In genomic region chr14:68977137-68977740, GRCh38 we compare ENCODE assay signal across 8 cellular contexts. TPM values are rescaled to one million over a fixed set of nuclear protein-coding genes. Genes with fewer than 3 reads are reported as not detected.
A peak's percentile ranks its signal among the peaks of the same experiment; 100 is the strongest.
DNase-seq lines count a peak whose midpoint lies in the region; ATAC-seq lines count a peak whose summit lies in the region.

No MANE protein-coding gene starts in this region.

- DNase-seq in HT-29 (ENCODE audit: low spot score) (peak; percentile 4), left ventricle myocardium superior (no peak), NOMO-1 (lab: John Stamatoyannopoulos, UW; ENCODE audit: unreplicated experiment in 2 of 2) (no peak)
- DNase-seq in activated CD4-positive, alpha-beta memory T cell treated with anti-CD3 and anti-CD28 coated beads for 36 hours, result peak; percentile 47

- peak overlapping the region; percentile 80 for H3K4me3 Mint-ChIP-seq in activated CD4-positive, alpha-beta memory T cell treated with anti-CD3 and anti-CD28 coated beads for 36 hours

- H3K9ac ChIP-seq in skeletal muscle tissue (ENCODE audit: low read depth in 1 of 3, low read length in 3 of 3), result peak overlapping the region; percentile 14 to 87 (median 64)

- peaks cover 4% of the 10 kb centered on the region for H3K27me3 Mint-ChIP-seq in activated CD4-positive, alpha-beta memory T cell treated with anti-CD3 and anti-CD28 coated beads for 36 hours

- H3K36me3 Mint-ChIP-seq in activated CD4-positive, alpha-beta memory T cell treated with anti-CD3 and anti-CD28 coated beads for 36 hours, result peaks cover 25% of the 10 kb centered on the region

- H3K9me3 ChIP-seq in skeletal muscle tissue (ENCODE audit: control insufficient read depth in 3 of 3, low read length in 3 of 3), result no peaks in the 10 kb centered on the region

- no peaks in the 10 kb centered on the region for H3K27me3 ChIP-seq in skeletal muscle tissue (ENCODE audit: control insufficient read depth in 3 of 3, insufficient read depth in 3 of 3, low read length in 3 of 3)

- intact Hi-C loops in activated CD4-positive, alpha-beta memory T cell treated with anti-CD3 and anti-CD28 coated beads for 36 hours (cut with micrococcal nuclease), result loop anchor here (5.0 kb wide), 1 partner anchor 125 kb away; no protein-coding TSS in a partner anchor
- intact Hi-C loops in left ventricle myocardium superior (cut with micrococcal nuclease), result no loop called here

- H3K4me3 ChIP-seq in skeletal muscle tissue (ENCODE audit: low read length in 3 of 3), result peak overlapping the region; percentile 32 to 87 (median 85)

- peaks cover 0 to 4% (median 0%) of the 10 kb centered on the region in 3 donors for H3K36me3 ChIP-seq in skeletal muscle tissue (ENCODE audit: control insufficient read depth in 3 of 3, insufficient read depth in 3 of 3, low read length in 3 of 3)

- H3K4me1 ChIP-seq in skeletal muscle tissue (ENCODE audit: control insufficient read depth in 3 of 3, insufficient read depth in 3 of 3, low read length in 3 of 3), result peaks cover 21 to 27% (median 27%) of the 10 kb centered on the region in 3 donors

- peaks cover 29% of the 10 kb centered on the region for H3K4me1 Mint-ChIP-seq in activated CD4-positive, alpha-beta memory T cell treated with anti-CD3 and anti-CD28 coated beads for 36 hours (ENCODE audit: low read depth)

- H3K9me3 Mint-ChIP-seq in activated CD4-positive, alpha-beta memory T cell treated with anti-CD3 and anti-CD28 coated beads for 36 hours, result peaks cover 21% of the 10 kb centered on the region

- peak overlapping the region; percentile 53 for H3K27ac Mint-ChIP-seq in activated CD4-positive, alpha-beta memory T cell treated with anti-CD3 and anti-CD28 coated beads for 36 hours

- CTCF ChIA-PET in activated CD4-positive, alpha-beta memory T cell treated with anti-CD3 and anti-CD28 coated beads for 36 hours (lab: Charles Lee), result interaction anchor here (0.7 to 1.0 kb wide), 3 partner anchors 9 to 67 kb away, joined by 3 to 4 read pairs (median 3); no protein-coding TSS in a partner anchor

- ATAC-seq in left ventricle myocardium superior, result peak; percentile 0
- no peak for ATAC-seq in HG02763 (IDR thresholded peaks at IDR 0.05; ENCODE audit: unreplicated experiment)
- ATAC-seq in GM21390 (IDR thresholded peaks at IDR 0.05; ENCODE audit: unreplicated experiment), result no peak
- no peak for ATAC-seq in HG02642 (IDR thresholded peaks at IDR 0.05; ENCODE audit: poor library complexity, unreplicated experiment)

- POLR2A ChIA-PET in activated CD4-positive, alpha-beta memory T cell treated with anti-CD3 and anti-CD28 coated beads for 36 hours (lab: Charles Lee), result interaction anchor here (1.0 kb wide), 1 partner anchor 10 kb away, joined by 3 read pairs; no protein-coding TSS in a partner anchor

- peak overlapping the region; percentile 91 for H3K27ac ChIP-seq in skeletal muscle tissue (ENCODE audit: low read depth, low read length)

RNA-seq across cellular contexts. Expression of gene ACTN1, which starts 1.9 kb away (rescaled TPM):
- 104 and 115 TPM in 2 replicates for total RNA-seq in HT-29 (2014; rRNA removed; shearing (Covaris generic))
- total RNA-seq in activated CD4-positive, alpha-beta memory T cell treated with anti-CD3 and anti-CD28 coated beads for 36 hours, result 10 to 100 TPM; 70.6 to 72.2 TPM
- total RNA-seq in left ventricle myocardium superior (90.5 TPM), skeletal muscle tissue (44.9 TPM)

Comparison
In these comparisons a context has a peak if more than half of its experiments do, and no peak if none do; other contexts are left out.
1. DNase-seq: peak in HT-29 (single experiment) and activated CD4-positive, alpha-beta memory T cell treated with anti-CD3 and anti-CD28 coated beads for 36 hours (single experiment); none in left ventricle myocardium superior (single experiment) and NOMO-1 (0 of 2).